20 cellular contexts compared by ENCODE assay signal in genomic region chr6:113344969-113345368, GRCh38.
"Had no signal": no experiment of that assay in that cellular context is flagged by ENCODE, and none has a peak within 500 bp of the region (broad histone marks: within the 10 kb centered on the region; RNA-seq: fewer than 3 reads in every experiment).

No MANE protein-coding gene starts in this region.

- H3K9me3 ChIP-seq: body of pancreas, colonic mucosa, gastroesophageal sphincter, heart right ventricle, left ventricle myocardium inferior, mucosa of descending colon, ovary, psoas muscle, tibial nerve had no signal

- H3K27me3 ChIP-seq: body of pancreas, colonic mucosa, gastroesophageal sphincter, heart right ventricle, neural progenitor cell, ovary, tibial nerve had no signal

- H3K4me2 ChIP-seq: neural progenitor cell had no signal

- H3K4me3 ChIP-seq: body of pancreas, colonic mucosa, gastroesophageal sphincter, heart right ventricle, left ventricle myocardium inferior, mucosa of descending colon, neural progenitor cell, ovary, psoas muscle, skin epidermis, tibial nerve had no signal

- H3K4me1 ChIP-seq: body of pancreas, colonic mucosa, gastroesophageal sphincter, psoas muscle had no signal

- H2AFZ ChIP-seq: neural progenitor cell had no signal

- DNase-seq: activated CD4-positive, alpha-beta T cell treated with anti-CD3 and anti-CD28 coated beads, Interleukin-2, amount 50 U/mL, for 1 hour; activated CD4-positive, CD25-positive, alpha-beta regulatory T cell treated with anti-CD3 and anti-CD28 coated beads, Interleukin-2, amount 50 U/mL, for 72 hours; amygdala; body of pancreas; central memory CD4-positive, alpha-beta T cell; colonic mucosa; endodermal cell; heart right ventricle; kidney glomerular epithelial cell; left ventricle myocardium inferior; mucosa of descending colon; naive B cell; ovary; psoas muscle; right cardiac atrium; stimulated activated naive CD8-positive, alpha-beta T cell treated with anti-CD3 and anti-CD28 coated beads, Interleukin-15, Interleukin-2, amounts not matched to agents 100 U/mL and 50 U/mL, for 24 hours had no signal

- H3K36me3 ChIP-seq: colonic mucosa, gastroesophageal sphincter, heart right ventricle, left ventricle myocardium inferior, neural progenitor cell, ovary, tibial nerve had no signal

- H3K9ac ChIP-seq: neural progenitor cell had no signal

- H3K27ac ChIP-seq: body of pancreas, colonic mucosa, gastroesophageal sphincter, heart right ventricle, left ventricle myocardium inferior, neural progenitor cell, ovary, psoas muscle, skin epidermis, tibial nerve had no signal
